Comparison of ENCODE assay signal across 8 cellular contexts in genomic region chr9:33263936-33264472, GRCh38. TPM values are rescaled to one million over a fixed set of nuclear protein-coding genes. Genes with fewer than 3 reads are reported as not detected.
DNase-seq lines count a peak whose midpoint lies in the region; ATAC-seq and TF ChIP-seq lines count a peak whose summit lies in the region.

No MANE protein-coding gene starts in this region.

- POLR2A ChIA-PET in AG04450 (lab: Yijun Ruan, JAX) = interaction anchor here (0.6 to 1.1 kb wide), 6 partner anchors 10 to 239 kb away, joined by 3 to 6 read pairs (median 3); partner anchors contain the start of genes DNAJA1 and NFX1

- ATAC-seq in GM18517 (IDR thresholded peaks at IDR 0.05; ENCODE audit: unreplicated experiment) (peak; percentile 19), HG03025 (IDR thresholded peaks at IDR 0.05; ENCODE audit: low FRiP score, unreplicated experiment) (peak; percentile 32), psoas muscle (peak; percentile 23 to 53 (median 40)), GM18519 (IDR thresholded peaks at IDR 0.05; ENCODE audit: low FRiP score, unreplicated experiment) (no peak)

- DNase-seq in AG04450 (ENCODE audit: low read depth, low spot score) = no peak
- peak; percentile 27 for DNase-seq in RPMI7951 (ENCODE audit: low read depth)
- DNase-seq in adipocyte (ENCODE audit: low read depth) = peak; percentile 72
- DNase-seq in left ventricle myocardium inferior = peak; percentile 54
- DNase-seq in psoas muscle = peak; percentile 59 to 77

- H3K27me3 ChIP-seq in AG04450 (ENCODE audit: control insufficient read depth, insufficient read depth, low read length) (no peaks in the 10 kb centered on the region), adipocyte (replicated peaks; ENCODE audit: control insufficient read depth, insufficient read depth, low read length) (no peaks in the 10 kb centered on the region), left ventricle myocardium inferior (ENCODE audit: low read depth) (no peaks in the 10 kb centered on the region), psoas muscle (ENCODE audit: insufficient read depth in 3 of 3, low read length in 2 of 3) (no peaks in the 10 kb centered on the region)

- H3K9me3 ChIP-seq in AG04450 (ENCODE audit: control insufficient read depth, insufficient read depth, low read length) = no peaks in the 10 kb centered on the region; the same call in 1 of the 2 replicates
- no peaks in the 10 kb centered on the region for H3K9me3 ChIP-seq in adipocyte (ENCODE audit: control insufficient read depth, low read length)
- H3K9me3 ChIP-seq in left ventricle myocardium inferior (replicated peaks) = no peaks in the 10 kb centered on the region
- no peaks in the 10 kb centered on the region for H3K9me3 ChIP-seq in psoas muscle

- CTCF ChIA-PET in AG04450 (lab: Charles Lee) = interaction anchor here (0.6 to 1.5 kb wide), 4 partner anchors 9 to 183 kb away, joined by 3 to 6 read pairs (median 4); no protein-coding TSS in a partner anchor

- TF ChIP-seq CTCF in AG04450 (IDR thresholded peaks at IDR 0.05; ENCODE audit: low read depth, low read length) (no peak), left ventricle myocardium inferior (IDR thresholded peaks at IDR 0.05; ENCODE audit: borderline replicate concordance) (no peak), psoas muscle (IDR thresholded peaks at IDR 0.05) (no peak)

- H3K4me1 ChIP-seq in adipocyte (ENCODE audit: control insufficient read depth, insufficient read depth, low read length) = peaks cover 15% of the 10 kb centered on the region
- H3K4me1 ChIP-seq in left ventricle myocardium inferior = peaks cover 53% of the 10 kb centered on the region
- H3K4me1 ChIP-seq in psoas muscle = peaks cover 19% of the 10 kb centered on the region

- intact Hi-C loops in left ventricle myocardium inferior (cut with micrococcal nuclease) (no loop called here), psoas muscle (cut with DNase I) (no loop called here)

- H3K4me3 ChIP-seq in AG04450 (ENCODE audit: low read depth, low read length) (peak overlapping the region; percentile 99), adipocyte (ENCODE audit: low read length) (peak overlapping the region; percentile 98), left ventricle myocardium inferior (peak overlapping the region; percentile 79), psoas muscle (peak overlapping the region; percentile 94)

- H3K36me3 ChIP-seq in adipocyte (ENCODE audit: control insufficient read depth, insufficient read depth, low read length, severe bottlenecking) = peaks cover 58% of the 10 kb centered on the region
- peaks cover 64% of the 10 kb centered on the region for H3K36me3 ChIP-seq in left ventricle myocardium inferior
- H3K36me3 ChIP-seq in psoas muscle (ENCODE audit: insufficient read depth in 1 of 2, low read depth in 1 of 2) = peaks cover 5 to 70% of the 10 kb centered on the region in 2 donors

- peak overlapping the region; percentile 31 for H3K27ac ChIP-seq in AG04450 (ENCODE audit: low read depth, low read length)
- H3K27ac ChIP-seq in left ventricle myocardium inferior (replicated peaks) = peak overlapping the region; percentile 96
- peak overlapping the region; percentile 98 for H3K27ac ChIP-seq in psoas muscle

- WGBS in psoas muscle, 3 donors = 0 to 1% (median 0%) methylated on average over 42 of the region's 42 CpGs

- peak overlapping the region; percentile 92 for H3K9ac ChIP-seq in adipocyte (ENCODE audit: low read length)

RNA-seq across cellular contexts. Expression of gene BAG1, which starts 0.5 kb away (rescaled TPM):
- polyA plus RNA-seq in AG04450 (2011; rRNA removed) (26.4 and 31.7 TPM in 2 replicates), psoas muscle (100 to 1,000 TPM; 265 to 371 (median 315) TPM)
- polyA minus RNA-seq in AG04450 (2011; rRNA and poly(A)+ RNA removed) = 7.8 and 8.5 TPM in 2 replicates
- 19.9 and 34.0 TPM in 2 replicates for total RNA-seq in RPMI7951 (2014; rRNA removed; shearing (Covaris generic))
- total RNA-seq in left ventricle myocardium inferior (138 TPM), psoas muscle (100 to 1,000 TPM; 125 to 253 (median 151) TPM)

RNA-seq across cellular contexts. Expression of gene CHMP5, which starts 0.8 kb away (rescaled TPM):
- polyA plus RNA-seq in AG04450 (2011; rRNA removed) (97.6 and 144 TPM in 2 replicates), psoas muscle (10 to 100 TPM; 31.9 to 80.4 (median 38.3) TPM)
- polyA minus RNA-seq in AG04450 (2011; rRNA and poly(A)+ RNA removed) = 22.0 and 34.4 TPM in 2 replicates
- total RNA-seq in RPMI7951 (2014; rRNA removed; shearing (Covaris generic)) = 135 and 143 TPM in 2 replicates
- total RNA-seq in left ventricle myocardium inferior (56.9 TPM), psoas muscle (10 to 100 TPM; 28.7 to 41.1 (median 37.6) TPM)

RNA-seq across cellular contexts. Expression of gene SPINK4, which starts 24.0 kb away (rescaled TPM):
- not detected in 2 replicates for polyA plus RNA-seq in AG04450 (2011; rRNA removed)
- not detected in 2 replicates for polyA minus RNA-seq in AG04450 (2011; rRNA and poly(A)+ RNA removed)
- not detected in 2 replicates for total RNA-seq in RPMI7951 (2014; rRNA removed; shearing (Covaris generic))
- total RNA-seq in left ventricle myocardium inferior = not detected
- total RNA-seq in psoas muscle = not detected
- under 1 TPM in 1 of 3 donors, not detected in 2; 0.34 TPM for polyA plus RNA-seq in psoas muscle

RNA-seq across cellular contexts. Expression of gene NFX1, which starts 26.3 kb away (rescaled TPM):
- polyA plus RNA-seq in AG04450 (2011; rRNA removed) = 35.9 and 39.2 TPM in 2 replicates
- 65.9 and 79.1 TPM in 2 replicates for polyA minus RNA-seq in AG04450 (2011; rRNA and poly(A)+ RNA removed)
- 14.0 and 16.3 TPM in 2 replicates for total RNA-seq in RPMI7951 (2014; rRNA removed; shearing (Covaris generic))
- 31.4 TPM for total RNA-seq in left ventricle myocardium inferior
- 10 to 100 TPM; 33.8 to 59.2 (median 46.1) TPM for total RNA-seq in psoas muscle
- 10 to 100 TPM; 20.9 to 33.4 (median 26.8) TPM for polyA plus RNA-seq in psoas muscle

Comparison
In these comparisons a context has a peak if more than half of its experiments do, and no peak if none do; other contexts are left out.
1. H3K27ac ChIP-seq: peak in every context shown above with its lines; median percentile 98 in psoas muscle; 96 in left ventricle myocardium inferior; 31 in AG04450.